ENCODE assay signal across 7 cellular contexts in the genomic region with DNA sequence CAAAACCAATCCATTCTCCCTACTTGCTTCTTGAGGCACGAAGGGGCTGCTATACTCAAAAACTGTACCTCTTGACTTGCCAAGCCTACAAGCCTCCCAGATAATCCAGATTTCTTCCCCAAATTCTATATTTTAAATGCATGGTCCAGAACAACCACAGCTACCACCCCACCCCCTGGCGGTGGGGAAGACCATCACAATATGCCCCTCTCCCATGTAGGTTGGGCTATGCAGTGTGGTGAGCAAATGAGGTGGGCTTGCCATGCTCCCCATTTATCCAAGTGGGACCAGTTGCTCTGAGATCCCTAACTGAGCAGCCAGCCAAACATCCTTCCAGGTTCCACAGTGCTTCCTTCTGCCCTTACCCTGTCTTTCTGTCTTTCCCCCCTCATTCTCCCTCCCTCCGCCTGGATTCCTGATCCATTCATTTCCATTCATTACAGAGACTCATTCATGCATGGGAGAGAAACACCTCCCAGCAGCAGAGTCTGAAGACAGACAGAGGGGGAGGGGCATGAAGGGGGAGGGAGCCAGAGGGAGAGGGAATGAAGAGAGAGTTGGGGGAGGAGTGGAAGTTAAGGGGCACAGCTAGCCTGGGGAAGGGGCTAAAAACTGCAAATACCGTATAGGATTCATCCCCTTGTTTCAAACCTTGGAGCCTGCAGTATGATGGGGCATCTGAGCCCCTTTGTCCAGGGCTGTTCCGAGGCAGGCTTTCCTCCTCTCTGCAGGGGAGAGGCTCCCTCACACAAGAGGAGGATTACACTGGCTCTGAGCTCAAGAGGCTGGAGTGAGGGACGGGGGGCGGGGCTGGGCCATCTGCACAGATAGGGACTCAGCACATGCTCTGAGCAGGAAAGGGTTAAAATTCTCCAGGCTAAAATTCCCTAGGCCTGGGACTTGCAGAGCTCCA. TPM values are rescaled to one million over a fixed set of nuclear protein-coding genes. Genes with fewer than 3 reads are reported as not detected.
DNase-seq lines count a peak whose midpoint lies in the region; ATAC-seq and TF ChIP-seq lines count a peak whose summit lies in the region.
"Had no signal": no experiment of that assay in that cellular context is flagged by ENCODE, and none has a peak within 500 bp of the region (broad histone marks: within the 10 kb centered on the region; RNA-seq: fewer than 3 reads in every experiment).

No MANE protein-coding gene starts in this region.

- no peak for TF ChIP-seq POLR2A in tibial nerve (IDR thresholded peaks at IDR 0.05)

- DNase-seq in 8988T = peak; percentile 26
- peak; percentile 93 to 94 for DNase-seq in NCI-H187 (lab: John Stamatoyannopoulos, UW)
- DNase-seq in epidermal melanocyte (ENCODE audit: insufficient read length, low spot score) = peak; percentile 75
- no peak for DNase-seq in tibial nerve (ENCODE audit: low spot score in 2 of 2)
- no peak for DNase-seq in sciatic nerve (ENCODE audit: low spot score)
- DNase-seq in stimulated activated CD4-positive, alpha-beta T cell treated with anti-CD3 and anti-CD28 coated beads, Interleukin-4, amount 100 ng/mL, for 4 hours = no peak
- DNase-seq: CD4-positive, alpha-beta T cell had no signal

- H3K36me3 ChIP-seq in tibial nerve = peaks cover 0 to 43% (median 0%) of the 10 kb centered on the region in 3 donors

- intact Hi-C loops in sciatic nerve (cut with DNase I) = loop anchor here (2.0 to 5.0 kb wide), 2 partner anchors 25 to 77 kb away; no protein-coding TSS in a partner anchor

- no peaks in the 10 kb centered on the region for H3K9me3 ChIP-seq in tibial nerve

- TF ChIP-seq CTCF in tibial nerve (IDR thresholded peaks at IDR 0.05) = no peak

- H3K27me3 ChIP-seq in tibial nerve = no peaks in the 10 kb centered on the region

- TF ChIP-seq EP300 in tibial nerve (IDR thresholded peaks at IDR 0.05) = no peak

- WGBS in tibial nerve, 2 donors = 36 to 45% methylated on average over 6 to 7 of the region's 7 CpGs

- peak overlapping the region in 2 of 4 donors; percentile 77 to 97 for H3K27ac ChIP-seq in tibial nerve

- peaks cover 0 to 78% (median 13%) of the 10 kb centered on the region in 4 donors for H3K4me1 ChIP-seq in tibial nerve

- H3K4me3 ChIP-seq in tibial nerve = no peak overlapping the region

- no peak for ATAC-seq in sciatic nerve

RNA-seq across cellular contexts. Expression of a gene that starts 4.4 kb away (rescaled TPM):
- 10 to 100 TPM; 28.6 to 90.3 (median 34.9) TPM for total RNA-seq in tibial nerve
- total RNA-seq in sciatic nerve = 43.2 TPM

RNA-seq across cellular contexts. Expression of a gene that starts 6.8 kb away (rescaled TPM):
- total RNA-seq in tibial nerve (under 1 TPM in 2 of 4 donors, not detected in 2; 0.44 to 0.63 TPM), sciatic nerve (0.62 TPM)
- total RNA-seq: CD4-positive, alpha-beta T cell had no signal

RNA-seq across cellular contexts. Expression of a gene that starts 23.9 kb away (rescaled TPM):
- total RNA-seq in tibial nerve (100 to 1,000 TPM in 1 of 4 donors, 10 to 100 TPM in 3; 72.5 to 128 (median 80.9) TPM), sciatic nerve (91.1 TPM)

RNA-seq across cellular contexts. Expression of a gene that starts 36.4 kb away (rescaled TPM):
- total RNA-seq in tibial nerve (not detected), sciatic nerve (not detected)
- total RNA-seq: CD4-positive, alpha-beta T cell had no signal

RNA-seq across cellular contexts. Expression of a gene that starts 51.9 kb away (rescaled TPM):
- total RNA-seq in tibial nerve (not detected), sciatic nerve (not detected)
- total RNA-seq: CD4-positive, alpha-beta T cell had no signal

Comparison
In these comparisons a context has a peak if more than half of its experiments do, and no peak if none do; other contexts are left out.
1. DNase-seq: peak in 8988T (single experiment), NCI-H187 (2 of 2) and epidermal melanocyte (single experiment); none in tibial nerve (0 of 2), sciatic nerve (single experiment) and stimulated activated CD4-positive, alpha-beta T cell treated with anti-CD3 and anti-CD28 coated beads, Interleukin-4, amount 100 ng/mL, for 4 hours (0 of 2).